In genomic region chr1:76086597-76086996, GRCh38 we compare ENCODE assay signal across 22 cellular contexts. TPM values are rescaled to one million over a fixed set of nuclear protein-coding genes. Genes with fewer than 3 reads are reported as not detected.
DNase-seq lines count a peak whose midpoint lies in the region; ATAC-seq and TF ChIP-seq lines count a peak whose summit lies in the region.
"Had no signal": no experiment of that assay in that cellular context is flagged by ENCODE, and none has a peak within 500 bp of the region (broad histone marks: within the 10 kb centered on the region; RNA-seq: fewer than 3 reads in every experiment).

No MANE protein-coding gene starts in this region.

- H3K4me3 Mint-ChIP-seq in CD4-positive, alpha-beta T cell, result no peak overlapping the region
- H3K4me3 Mint-ChIP-seq: B cell had no signal

- H3F3A ChIP-seq in SK-N-SH (replicated peaks; ENCODE audit: insufficient read depth), result peaks cover 7% of the 10 kb centered on the region

- ATAC-seq in SK-N-SH treated with all-trans-retinoic acid at 6 μM for 48 hours, result peak; percentile 17
- ATAC-seq in CD4-positive, alpha-beta T cell (ENCODE audit: poor library complexity), result no peak
- ATAC-seq: GM12878, HepG2 had no signal

- no peak for TF ChIP-seq RAD21 in SK-N-SH (IDR thresholded peaks at IDR 0.05; ENCODE audit: low read length)

- H2AFZ ChIP-seq in SK-N-SH (ENCODE audit: low read depth), result no peak overlapping the region
- H2AFZ ChIP-seq: GM23248, PC-9 had no signal

- TF ChIP-seq EP300 in SK-N-SH (IDR thresholded peaks at IDR 0.05; ENCODE audit: borderline replicate concordance in 1 of 2, low read depth in 1 of 2, low read length in 1 of 2), result no peak

- no peak overlapping the region for H3K9ac ChIP-seq in SK-N-SH
- H3K9ac ChIP-seq in mesendoderm (ENCODE audit: low read length), result no peak overlapping the region
- H3K9ac ChIP-seq: GM23248 had no signal

- peaks cover 8% of the 10 kb centered on the region for H3K79me1 ChIP-seq in mesendoderm (ENCODE audit: low read length)

- H3K27ac Mint-ChIP-seq in CD4-positive, alpha-beta T cell, result no peak overlapping the region
- H3K27ac Mint-ChIP-seq: B cell had no signal

- no peak overlapping the region for H2AK5ac ChIP-seq in mesendoderm (ENCODE audit: low read length)

- no peaks in the 10 kb centered on the region for H3K36me3 Mint-ChIP-seq in CD4-positive, alpha-beta T cell (ENCODE audit: low read depth)

- WGBS in SK-N-SH (ENCODE audit: low lambda C conversion rate), result 87% methylated on average over 2 of the region's 2 CpGs
- no CpG with 5 or more reads among the region's 2 CpGs for WGBS in mesendoderm (ENCODE audit: extremely low coverage, insufficient coverage, low lambda C conversion rate)

- H3K27me3 ChIP-seq in SK-N-SH (ENCODE audit: insufficient read depth) (no peaks in the 10 kb centered on the region), mesendoderm (ENCODE audit: insufficient read depth, low read length, poor library complexity) (no peaks in the 10 kb centered on the region)
- no peaks in the 10 kb centered on the region for H3K27me3 ChIP-seq in CD4-positive, alpha-beta T cell (ENCODE audit: control insufficient read depth, insufficient read depth, low read length)
- H3K27me3 ChIP-seq: SJSA1 had no signal

- no peaks in the 10 kb centered on the region for H3K9me3 Mint-ChIP-seq in CD4-positive, alpha-beta T cell

- H3K4me1 ChIP-seq in SK-N-SH (ENCODE audit: control insufficient read depth in 1 of 2, insufficient read depth in 2 of 2, low read depth in 1 of 2, low read length in 1 of 2), result peaks cover 4 to 26% of the 10 kb centered on the region in 2 experiments; a peak in 3 of 4 replicates
- peaks cover 24% of the 10 kb centered on the region for H3K4me1 ChIP-seq in mesendoderm (ENCODE audit: control insufficient read depth, low read depth, low read length)
- H3K4me1 ChIP-seq: HAP-1 had no signal

- H3K79me2 ChIP-seq in SK-N-SH (ENCODE audit: insufficient read depth) (peaks cover 92% of the 10 kb centered on the region), mesendoderm (ENCODE audit: control insufficient read depth, insufficient read depth, low read length) (peaks cover 2% of the 10 kb centered on the region)

- DNase-seq in SK-N-SH (no peak), dermis blood vessel endothelial cell (peak; percentile 27), mesendoderm (no peak), posterior vena cava (ENCODE audit: low spot score) (no peak), HPDE6-E6E7 (ENCODE audit: extremely low spot score) (no peak), NCI-H1105 treated with DMSO at 0.1 percent for 48 hours (lab: John Stamatoyannopoulos, UW) (no peak)
- no peak for DNase-seq in CD4-positive, alpha-beta T cell
- DNase-seq: 8988T, COR-L47, EL, GM23248, KBM-7, NCI-H1694 treated with DMSO at 0.1 percent for 48 hours, NCI-H2107, NCI-H524 treated with DMSO at 0.1 percent for 48 hours, PC-9 had no signal

- H3K4me2 ChIP-seq in SK-N-SH (no peak overlapping the region), mesendoderm (ENCODE audit: low read length) (no peak overlapping the region)
- H3K4me2 ChIP-seq: PC-9 had no signal

- peak overlapping the region; percentile 85 for H2BK15ac ChIP-seq in mesendoderm (replicated peaks; ENCODE audit: low read depth)

- H3K36me3 ChIP-seq in SK-N-SH (replicated peaks in 1 of 2; ENCODE audit: control insufficient read depth in 1 of 2, insufficient read depth in 2 of 2, low read length in 1 of 2), result no peaks in the 10 kb centered on the region
- no peaks in the 10 kb centered on the region for H3K36me3 ChIP-seq in mesendoderm (ENCODE audit: control insufficient read depth, insufficient read depth, low read length)
- H3K36me3 ChIP-seq: HAP-1, SJSA1 had no signal

- CTCF ChIA-PET in SK-N-SH (lab: Yijun Ruan, JAX), result no interaction called here
- CTCF ChIA-PET in CD4-positive, alpha-beta T cell (lab: Charles Lee), result interaction anchor here (0.7 kb wide), 1 partner anchor 1627 kb away, joined by 3 read pairs; no protein-coding TSS in a partner anchor

- no peak overlapping the region for H3K23ac ChIP-seq in mesendoderm (ENCODE audit: low read length)

- H3K4ac ChIP-seq in mesendoderm (ENCODE audit: low read depth, low read length), result no peak overlapping the region

- no peaks in the 10 kb centered on the region for H3K9me2 ChIP-seq in SK-N-SH

- H3K56ac ChIP-seq in mesendoderm (ENCODE audit: low read length), result no peak overlapping the region

- no peak overlapping the region for H4K8ac ChIP-seq in mesendoderm (ENCODE audit: low read depth, low read length)

- H2BK5ac ChIP-seq in mesendoderm (ENCODE audit: low read length), result no peak overlapping the region

- no peak overlapping the region for H4K5ac ChIP-seq in mesendoderm (ENCODE audit: low read length)

- POLR2A ChIA-PET in SK-N-SH (lab: Yijun Ruan, JAX), result no interaction called here
- POLR2A ChIA-PET in CD4-positive, alpha-beta T cell (lab: Charles Lee), result no interaction called here

- H3K27me3 Mint-ChIP-seq in CD4-positive, alpha-beta T cell, result no peaks in the 10 kb centered on the region
- H3K27me3 Mint-ChIP-seq: B cell had no signal

- H2BK120ac ChIP-seq in mesendoderm (ENCODE audit: low read depth, low read length), result no peak overlapping the region

- no peaks in the 10 kb centered on the region for H3K4me1 Mint-ChIP-seq in CD4-positive, alpha-beta T cell (ENCODE audit: low read depth)

- TF ChIP-seq CTCF in SK-N-SH (IDR thresholded peaks at IDR 0.05), result no peak
- TF ChIP-seq CTCF in CD4-positive, alpha-beta T cell (IDR thresholded peaks at IDR 0.05), result no peak

- H3K4me3 ChIP-seq in SK-N-SH (ENCODE audit: low read depth in 2 of 2, low read length in 1 of 2), result no peak overlapping the region
- no peak overlapping the region for H3K4me3 ChIP-seq in mesendoderm (ENCODE audit: low read length)
- H3K4me3 ChIP-seq: GM12878, GM23248, HAP-1, PC-9, SJSA1 had no signal

- intact Hi-C loops in posterior vena cava (cut with DNase I), result no loop called here
- intact Hi-C loops in CD4-positive, alpha-beta T cell (cut with DNase I, micrococcal nuclease), result no loop called here

- H3K18ac ChIP-seq in mesendoderm (ENCODE audit: low read length), result peak overlapping the region; percentile 30

- 0 out of 2 replicates have a peak, but pooled peaks cover 6% of the 10 kb centered on the region for H4K20me1 ChIP-seq in SK-N-SH (ENCODE audit: insufficient read depth)

- H3K27ac ChIP-seq in SK-N-SH (ENCODE audit: low read depth in 2 of 2, low read length in 1 of 2), result peak overlapping the region in 1 of 2 experiments; percentile 4; a peak in 2 of 4 replicates
- no peak overlapping the region for H3K27ac ChIP-seq in mesendoderm (ENCODE audit: low read depth, low read length)
- no peak overlapping the region for H3K27ac ChIP-seq in CD4-positive, alpha-beta T cell (ENCODE audit: low read depth, low read length)
- H3K27ac ChIP-seq: GM23248, PC-9, SJSA1 had no signal

- H3K9me3 ChIP-seq in SK-N-SH, result no peaks in the 10 kb centered on the region
- no peaks in the 10 kb centered on the region for H3K9me3 ChIP-seq in CD4-positive, alpha-beta T cell (ENCODE audit: control insufficient read depth, low read length)
- H3K9me3 ChIP-seq: HAP-1, SJSA1 had no signal

TF ChIP-seq in SK-N-SH treated with all-trans-retinoic acid at 6 μM for 48 hours, 23 proteins besides CTCF, POLR2A, EP300 and RAD21 (continues in another document):
- TF ChIP-seq SNAI2 (CRISPR knock-in tag; IDR thresholded peaks at IDR 0.05), result no peak
- no peak for TF ChIP-seq CREB5 (CRISPR knock-in tag; IDR thresholded peaks at IDR 0.05; ENCODE audit: low read depth)
- TF ChIP-seq CSDC2 (CRISPR knock-in tag; IDR thresholded peaks at IDR 0.05), result no peak

TF ChIP-seq in SK-N-SH, 30 proteins besides CTCF, POLR2A, EP300 and RAD21:
- TF ChIP-seq GABPA (IDR thresholded peaks at IDR 0.05; ENCODE audit: low read depth) (no peak), JUND (IDR thresholded peaks at IDR 0.05) (no peak)
- TF ChIP-seq, protein P1, sequence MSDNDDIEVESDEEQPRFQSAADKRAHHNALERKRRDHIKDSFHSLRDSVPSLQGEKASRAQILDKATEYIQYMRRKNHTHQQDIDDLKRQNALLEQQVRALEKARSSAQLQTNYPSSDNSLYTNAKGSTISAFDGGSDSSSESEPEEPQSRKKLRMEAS (IDR thresholded peaks at IDR 0.05; ENCODE audit: low read depth), result no peak

RNA-seq across cellular contexts. Expression of gene ST6GALNAC3, which starts 12.1 kb away (rescaled TPM):
- 8.1 and 12.1 TPM in 2 replicates for polyA plus RNA-seq in SK-N-SH (2012; rRNA removed)
- 14.4 and 14.7 TPM in 2 replicates for polyA plus RNA-seq in SK-N-SH (2012; cell fraction: cytosol; rRNA removed)
- polyA plus RNA-seq in SK-N-SH (2012; cell fraction: nucleus; rRNA removed), result 2.3 and 5.8 TPM in 2 replicates
- total RNA-seq in dermis blood vessel endothelial cell (44.9 and 67.6 TPM in 2 replicates), posterior vena cava (10 to 100 TPM; 12.9 to 18.9 TPM)
- polyA plus RNA-seq in mesendoderm (2013, experiment 1 of 2), result 4.6 TPM
- 4.5 TPM for polyA plus RNA-seq in mesendoderm (2013, experiment 2 of 2)
- 1 to 10 TPM in 1 of 2 experiments, under 1 TPM in 1; 0.77 to 1.3 TPM for total RNA-seq in CD4-positive, alpha-beta T cell
- total RNA-seq: GM23248, HepG2 had no signal
- polyA plus RNA-seq: GM23248, HepG2 had no signal

Comparison
In these comparisons a context has a peak if more than half of its experiments do, and no peak if none do; other contexts are left out.
1. RNA of gene ST6GALNAC3, which starts 12.1 kb away (total RNA-seq): 44.9 to 67.6 TPM in dermis blood vessel endothelial cell and 12.9 to 18.9 TPM in posterior vena cava; 0.77 to 1.3 TPM in CD4-positive, alpha-beta T cell; every median in the first group is over 4 times any median in the second.